12 cellular contexts compared by ENCODE assay signal in the genomic region with DNA sequence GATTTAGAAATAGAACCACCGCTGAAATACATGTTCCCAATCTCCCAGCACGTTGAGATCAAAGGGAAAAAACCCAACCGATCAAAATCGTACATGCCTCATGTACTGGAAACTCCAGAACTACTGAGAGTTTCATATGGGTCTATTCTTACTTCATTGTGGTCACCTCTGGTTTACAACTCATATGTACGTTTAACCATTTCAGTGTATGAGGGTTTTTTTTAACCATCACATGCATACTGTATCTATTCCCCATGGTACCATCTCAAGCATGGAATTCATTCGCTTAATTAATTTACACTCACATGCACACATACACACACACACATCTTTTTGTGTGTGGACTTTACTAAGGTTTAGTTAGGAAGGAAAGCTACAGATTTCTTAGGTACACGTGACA. TPM values are rescaled to one million over a fixed set of nuclear protein-coding genes. Genes with fewer than 3 reads are reported as not detected.
DNase-seq lines count a peak whose midpoint lies in the region; ATAC-seq and TF ChIP-seq lines count a peak whose summit lies in the region.
"Had no signal": no experiment of that assay in that cellular context is flagged by ENCODE, and none has a peak within 500 bp of the region (broad histone marks: within the 10 kb centered on the region; RNA-seq: fewer than 3 reads in every experiment).

No MANE protein-coding gene starts in this region.

- intact Hi-C loops in MCF 10A (cut with micrococcal nuclease), result no loop called here

- CTCF ChIA-PET in MCF 10A (lab: Yijun Ruan, JAX), result interaction anchor here (0.6 kb wide), 1 partner anchor 148 kb away, joined by 3 read pairs; no protein-coding TSS in a partner anchor

- peak; percentile 60 for ATAC-seq in GM18868 (IDR thresholded peaks at IDR 0.05; ENCODE audit: unreplicated experiment)
- peak; percentile 48 for ATAC-seq in GM21390 (IDR thresholded peaks at IDR 0.05; ENCODE audit: unreplicated experiment)
- ATAC-seq in HG03060 (IDR thresholded peaks at IDR 0.05; ENCODE audit: low read depth, unreplicated experiment), result peak; percentile 53
- no peak for ATAC-seq in left lobe of liver

- H3K36me3 Mint-ChIP-seq in activated naive CD8-positive, alpha-beta T cell, result no peaks in the 10 kb centered on the region
- no peaks in the 10 kb centered on the region for H3K36me3 Mint-ChIP-seq in MCF 10A (ENCODE audit: insufficient read depth, unreplicated experiment)

- peak overlapping the region; percentile 59 for H3K27ac Mint-ChIP-seq in activated naive CD8-positive, alpha-beta T cell
- H3K27ac Mint-ChIP-seq in MCF 10A (ENCODE audit: low read depth, unreplicated experiment), result no peak overlapping the region

- H3K9me3 Mint-ChIP-seq in activated naive CD8-positive, alpha-beta T cell (ENCODE audit: low read depth), result no peaks in the 10 kb centered on the region
- peaks cover 31% of the 10 kb centered on the region for H3K9me3 Mint-ChIP-seq in MCF 10A (ENCODE audit: unreplicated experiment)

- H3K4me3 Mint-ChIP-seq in activated naive CD8-positive, alpha-beta T cell, result peak overlapping the region; percentile 2
- no peak overlapping the region for H3K4me3 Mint-ChIP-seq in MCF 10A (ENCODE audit: unreplicated experiment)

- POLR2A ChIA-PET in MCF 10A (lab: Yijun Ruan, JAX), result no interaction called here

- no TSS peak for BruUV-seq in MCF 10A (replicated peaks; lab: Mats Ljungman, UMichigan)

- DNase-seq in MCF 10A (ENCODE audit: unreplicated experiment) (no peak), left lobe of liver (ENCODE audit: low spot score) (no peak)
- no peak for DNase-seq in activated CD4-positive, alpha-beta T cell treated with anti-CD3 and anti-CD28 coated beads for 1 hour
- DNase-seq: activated effector memory CD4-positive, alpha-beta T cell treated with Interleukin-2 at 50 U/mL for 16 hours; Karpas-422 had no signal

- TF ChIP-seq CTCF in MCF 10A (IDR thresholded peaks at IDR 0.05; ENCODE audit: unreplicated experiment), result no peak

- H3K27me3 Mint-ChIP-seq in activated naive CD8-positive, alpha-beta T cell, result no peaks in the 10 kb centered on the region
- no peaks in the 10 kb centered on the region for H3K27me3 Mint-ChIP-seq in MCF 10A (ENCODE audit: insufficient read depth, unreplicated experiment)

- H3K4me1 Mint-ChIP-seq in activated naive CD8-positive, alpha-beta T cell (ENCODE audit: low read depth), result peaks cover 30% of the 10 kb centered on the region
- H3K4me1 Mint-ChIP-seq in MCF 10A (ENCODE audit: insufficient read depth, unreplicated experiment), result no peaks in the 10 kb centered on the region

RNA-seq across cellular contexts. Expression of gene CLNK, which starts 46.0 kb away (rescaled TPM):
- total RNA-seq in MCF 10A (2022) (not detected in 2 replicates), left lobe of liver (not detected)
- total RNA-seq: H4, lung microvascular endothelial cell, renal cortical epithelial cell had no signal
